In genomic region chr11:71433648-71434450, GRCh38 we compare ENCODE assay signal across 11 cellular contexts. TPM values are rescaled to one million over a fixed set of nuclear protein-coding genes. Genes with fewer than 3 reads are reported as not detected.
DNase-seq lines count a peak whose midpoint lies in the region; ATAC-seq and TF ChIP-seq lines count a peak whose summit lies in the region.
"Had no signal": no experiment of that assay in that cellular context is flagged by ENCODE, and none has a peak within 500 bp of the region (broad histone marks: within the 10 kb centered on the region; RNA-seq: fewer than 3 reads in every experiment).

No MANE protein-coding gene starts in this region.

- no peak overlapping the region for H3K27ac Mint-ChIP-seq in naive thymus-derived CD4-positive, alpha-beta T cell
- no peak overlapping the region for H3K27ac Mint-ChIP-seq in T-helper 2 cell treated with Interferon-gamma antibody and Interleukin-4, amounts not matched to agents 5 μg/mL and 100 μg/mL, for 36 hours
- H3K27ac Mint-ChIP-seq: IgD-negative memory B cell had no signal

- POLR2A ChIA-PET in RWPE1 (lab: Yijun Ruan, JAX; ENCODE audit: low non-redundant PET): no interaction called here
- POLR2A ChIA-PET in naive thymus-derived CD4-positive, alpha-beta T cell (lab: Charles Lee): no interaction called here

- 47 to 55% methylated on average over 19 of the region's 19 CpGs for WGBS in lower leg skin, 2 donors

- H3K27me3 ChIP-seq in naive thymus-derived CD4-positive, alpha-beta T cell (ENCODE audit: control insufficient read depth in 2 of 2, insufficient read depth in 2 of 2, low read length in 2 of 2): no peaks in the 10 kb centered on the region

- H3K27me3 Mint-ChIP-seq in naive thymus-derived CD4-positive, alpha-beta T cell: no peaks in the 10 kb centered on the region
- no peaks in the 10 kb centered on the region for H3K27me3 Mint-ChIP-seq in T-helper 2 cell treated with Interferon-gamma antibody and Interleukin-4, amounts not matched to agents 5 μg/mL and 100 μg/mL, for 36 hours (ENCODE audit: low read depth)
- H3K27me3 Mint-ChIP-seq: IgD-negative memory B cell had no signal

- H3K27ac ChIP-seq in RWPE1: peak overlapping the region; percentile 91
- no peak overlapping the region for H3K27ac ChIP-seq in naive thymus-derived CD4-positive, alpha-beta T cell (ENCODE audit: low read depth, low read length)

- H3K4me3 ChIP-seq in fibroblast of the aortic adventitia (ENCODE audit: low read depth, low read length) (no peak overlapping the region), lower leg skin (ENCODE audit: low read depth, poor library complexity, severe bottlenecking) (no peak overlapping the region)
- H3K4me3 ChIP-seq in naive thymus-derived CD4-positive, alpha-beta T cell (ENCODE audit: low read length): no peak overlapping the region

- H3K4me1 Mint-ChIP-seq in naive thymus-derived CD4-positive, alpha-beta T cell: no peaks in the 10 kb centered on the region
- peaks cover 4% of the 10 kb centered on the region for H3K4me1 Mint-ChIP-seq in T-helper 2 cell treated with Interferon-gamma antibody and Interleukin-4, amounts not matched to agents 5 μg/mL and 100 μg/mL, for 36 hours (ENCODE audit: low read depth)
- H3K4me1 Mint-ChIP-seq: IgD-negative memory B cell had no signal

- peaks cover 5 to 33% (median 5%) of the 10 kb centered on the region in 5 donors for H3K36me3 Mint-ChIP-seq in naive thymus-derived CD4-positive, alpha-beta T cell
- peaks cover 13% of the 10 kb centered on the region for H3K36me3 Mint-ChIP-seq in T-helper 2 cell treated with Interferon-gamma antibody and Interleukin-4, amounts not matched to agents 5 μg/mL and 100 μg/mL, for 36 hours (ENCODE audit: low read depth)

- H3K36me3 ChIP-seq in naive thymus-derived CD4-positive, alpha-beta T cell (ENCODE audit: control insufficient read depth in 2 of 3, insufficient read depth in 3 of 3, low read length in 3 of 3): peaks cover 0 to 37% (median 0%) of the 10 kb centered on the region in 3 experiments

- no peaks in the 10 kb centered on the region for H3K9me3 ChIP-seq in naive thymus-derived CD4-positive, alpha-beta T cell (ENCODE audit: control insufficient read depth in 2 of 3, low read length in 3 of 3)

- no peak for TF ChIP-seq POLR2A in lower leg skin (IDR thresholded peaks at IDR 0.05)

- intact Hi-C loops in naive thymus-derived CD4-positive, alpha-beta T cell (cut with micrococcal nuclease): no loop called here
- intact Hi-C loops in lower leg skin (cut with DNase I; ENCODE audit: low total_unique reads): no loop called here

- CTCF ChIA-PET in RWPE1 (lab: Yijun Ruan, JAX): interaction anchor here (0.6 to 0.7 kb wide), 2 partner anchors 182 to 1037 kb away, joined by 3 to 6 read pairs; no protein-coding TSS in a partner anchor
- CTCF ChIA-PET in naive thymus-derived CD4-positive, alpha-beta T cell (lab: Charles Lee): no interaction called here

- no peak overlapping the region for H3K4me3 Mint-ChIP-seq in naive thymus-derived CD4-positive, alpha-beta T cell
- H3K4me3 Mint-ChIP-seq in T-helper 2 cell treated with Interferon-gamma antibody and Interleukin-4, amounts not matched to agents 5 μg/mL and 100 μg/mL, for 36 hours: no peak overlapping the region
- H3K4me3 Mint-ChIP-seq: IgD-negative memory B cell had no signal

- TF ChIP-seq CTCF in RWPE1 (conservative IDR thresholded peaks at IDR 0.05; ENCODE audit: low read depth): no peak
- no peak for TF ChIP-seq CTCF in fibroblast of the aortic adventitia (IDR thresholded peaks at IDR 0.05; ENCODE audit: insufficient read depth, low read length)
- no peak for TF ChIP-seq CTCF in lower leg skin (IDR thresholded peaks at IDR 0.05)

- no peaks in the 10 kb centered on the region for H3K4me1 ChIP-seq in naive thymus-derived CD4-positive, alpha-beta T cell (ENCODE audit: control insufficient read depth in 2 of 2, insufficient read depth in 2 of 2, low read length in 2 of 2)

- no peaks in the 10 kb centered on the region for H3K9me3 Mint-ChIP-seq in naive thymus-derived CD4-positive, alpha-beta T cell
- H3K9me3 Mint-ChIP-seq in T-helper 2 cell treated with Interferon-gamma antibody and Interleukin-4, amounts not matched to agents 5 μg/mL and 100 μg/mL, for 36 hours: no peaks in the 10 kb centered on the region
- H3K9me3 Mint-ChIP-seq: IgD-negative memory B cell had no signal

- peak; percentile 69 for DNase-seq in AG20443 (ENCODE audit: low spot score)
- DNase-seq in RWPE1 (ENCODE audit: low spot score): no peak
- DNase-seq in fibroblast of the aortic adventitia (ENCODE audit: low read depth): peak; percentile 75
- no peak for DNase-seq in naive thymus-derived CD4-positive, alpha-beta T cell
- DNase-seq in SIG-M5 (lab: John Stamatoyannopoulos, UW): no peak
- DNase-seq in lower leg skin (ENCODE audit: low spot score in 2 of 2): no peak
- DNase-seq in T-helper 2 cell treated with Interferon-gamma antibody and Interleukin-4, amounts not matched to agents 5 μg/mL and 100 μg/mL, for 36 hours (ENCODE audit: low spot score): no peak
- DNase-seq: NCI-H2107, SHP77 had no signal

- ATAC-seq in naive thymus-derived CD4-positive, alpha-beta T cell: peak; percentile 21
- no peak for ATAC-seq in HG02588 (IDR thresholded peaks at IDR 0.05; ENCODE audit: unreplicated experiment)

RNA-seq across cellular contexts. Expression of gene DHCR7, which starts 14.3 kb away (rescaled TPM):
- total RNA-seq in fibroblast of the aortic adventitia (ENCODE audit: low replicate concordance): 10.2 and 16.7 TPM in 2 replicates
- 10 to 100 TPM; 14.7 to 46.1 (median 19.6) TPM for total RNA-seq in naive thymus-derived CD4-positive, alpha-beta T cell
- 10 to 100 TPM; 22.2 to 25.6 TPM for polyA plus RNA-seq in naive thymus-derived CD4-positive, alpha-beta T cell
- total RNA-seq in lower leg skin: 100 to 1,000 TPM in 2 of 4 donors, 10 to 100 TPM in 2; 45.2 to 142 (median 89.0) TPM

RNA-seq across cellular contexts. Expression of gene NADSYN1, which starts 19.2 kb away (rescaled TPM):
- total RNA-seq in fibroblast of the aortic adventitia (ENCODE audit: low replicate concordance) (50.9 and 71.5 TPM in 2 replicates), lower leg skin (10 to 100 TPM; 41.2 to 67.2 (median 59.8) TPM)
- total RNA-seq in naive thymus-derived CD4-positive, alpha-beta T cell: 100 to 1,000 TPM; 119 to 235 (median 163) TPM
- polyA plus RNA-seq in naive thymus-derived CD4-positive, alpha-beta T cell: 10 to 100 TPM; 28.6 to 28.9 TPM

Comparison
In these comparisons a context has a peak if more than half of its experiments do, and no peak if none do; other contexts are left out.
1. DNase-seq: peak in AG20443 (single experiment) and fibroblast of the aortic adventitia (single experiment); none in RWPE1 (single experiment), naive thymus-derived CD4-positive, alpha-beta T cell (0 of 9), SIG-M5 (single experiment), lower leg skin (0 of 2) and T-helper 2 cell treated with Interferon-gamma antibody and Interleukin-4, amounts not matched to agents 5 μg/mL and 100 μg/mL, for 36 hours (single experiment).